In genomic region chr4:180081072-180081471, GRCh38 we compare ENCODE assay signal across 20 cellular contexts.
"Had no signal": no experiment of that assay in that cellular context is flagged by ENCODE, and none has a peak within 500 bp of the region (broad histone marks: within the 10 kb centered on the region; RNA-seq: fewer than 3 reads in every experiment).

No MANE protein-coding gene starts in this region.

- H3K9me3 ChIP-seq: esophagus muscularis mucosa, gastrocnemius medialis, neutrophil, tibial artery, upper lobe of left lung, uterus had no signal

- H3K27me3 ChIP-seq: gastrocnemius medialis, neutrophil, tibial artery, upper lobe of left lung, uterus had no signal

- H3K36me3 ChIP-seq: esophagus muscularis mucosa, gastrocnemius medialis, neutrophil, tibial artery, upper lobe of left lung, uterus had no signal

- FAIRE-seq: keratinocyte had no signal

- DNase-seq: effector memory CD4-positive, alpha-beta T cell; gastrocnemius medialis; immature natural killer cell; left ventricle myocardium superior; mesenchymal stem cell; naive thymus-derived CD8-positive, alpha-beta T cell; posterior cingulate gyrus; right cardiac atrium; stimulated activated CD4-positive, alpha-beta T cell treated with anti-CD3 and anti-CD28 coated beads, Interleukin-2, amount 100 ng/mL, for 48 hours; stimulated activated CD8-positive, alpha-beta memory T cell treated with anti-CD3 and anti-CD28 coated beads, Interleukin-4, amount 100 ng/mL, for 48 hours; tibial artery; upper lobe of left lung; uterus had no signal

- H3K27ac ChIP-seq: epithelial cell of prostate, esophagus muscularis mucosa, gastrocnemius medialis, neutrophil, tibial artery, upper lobe of left lung, uterus had no signal

- H3K4me1 ChIP-seq: esophagus muscularis mucosa, gastrocnemius medialis, tibial artery, upper lobe of left lung, uterus had no signal

- ATAC-seq: gastrocnemius medialis; left ventricle myocardium superior; naive thymus-derived CD8-positive, alpha-beta T cell; right cardiac atrium; stimulated activated effector memory CD8-positive, alpha-beta T cell treated with anti-CD3 and anti-CD28 coated beads, Interleukin-12 subunit alpha, Interleukin-12 subunit beta, amount 100 ng/mL, for 72 hours had no signal

- H3K4me3 ChIP-seq: esophagus muscularis mucosa, gastrocnemius medialis, lung, smooth muscle cell, tibial artery, upper lobe of left lung, uterus had no signal
